In the genomic region with DNA sequence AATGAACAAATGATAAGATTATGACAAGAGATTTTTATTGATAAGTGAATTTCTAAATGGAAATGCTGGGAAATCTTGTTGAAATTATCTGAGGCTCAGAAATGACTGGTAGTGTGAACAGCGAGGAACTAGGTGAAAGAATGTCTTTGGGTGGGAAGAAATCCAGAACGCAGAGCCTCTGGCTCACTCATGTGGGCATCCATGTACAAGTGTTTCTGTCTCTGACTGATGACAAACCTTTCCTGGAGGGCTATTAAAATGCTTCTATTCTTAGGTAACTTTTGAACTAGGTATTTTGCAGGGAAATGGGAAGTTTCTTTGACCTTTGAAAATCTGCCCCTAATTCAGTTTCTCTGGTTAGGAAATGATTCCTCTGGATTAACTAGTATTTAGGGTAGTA, we compare ENCODE assay signal across 20 cellular contexts.
DNase-seq lines count a peak whose midpoint lies in the region; ATAC-seq, FAIRE-seq and TF ChIP-seq lines count a peak whose summit lies in the region.
"Had no signal": no experiment of that assay in that cellular context is flagged by ENCODE, and none has a peak within 500 bp of the region (broad histone marks: within the 10 kb centered on the region; RNA-seq: fewer than 3 reads in every experiment).

No MANE protein-coding gene starts in this region.

- no peak overlapping the region for H3K9ac ChIP-seq in mammary epithelial cell (ENCODE audit: insufficient read depth, low read length)
- H3K9ac ChIP-seq: BLaER1 had no signal

- H3K27me3 ChIP-seq in mammary epithelial cell (ENCODE audit: insufficient read depth, low read length) (no peaks in the 10 kb centered on the region), breast epithelium (no peaks in the 10 kb centered on the region), foreskin keratinocyte (no peaks in the 10 kb centered on the region)
- H3K27me3 ChIP-seq: BLaER1 had no signal

- H3K4me3 ChIP-seq in mammary epithelial cell (replicated peaks in 1 of 3; ENCODE audit: insufficient read depth in 1 of 3, low read depth in 2 of 3, low read length in 3 of 3) (no peak overlapping the region), breast epithelium (no peak overlapping the region)
- H3K4me3 ChIP-seq: BLaER1 had no signal

- 39% methylated on average over 2 of the region's 2 CpGs for WGBS in mammary epithelial cell (ENCODE audit: low coverage, missing lambda C conversion rate)

- in situ Hi-C loops in mammary epithelial cell (cut with MboI; ENCODE audit: low sequenced_read_pairs in 2 of 2): no loop called here

- H3K9me3 ChIP-seq in mammary epithelial cell (replicated peaks; ENCODE audit: insufficient read depth, low read length) (no peaks in the 10 kb centered on the region), breast epithelium (no peaks in the 10 kb centered on the region)
- H3K9me3 ChIP-seq: BLaER1 had no signal

- CTCF ChIA-PET in mammary epithelial cell (lab: Charles Lee; ENCODE audit: low non-redundant PET): no interaction called here

- peak overlapping the region; percentile 23 for H3K4me2 ChIP-seq in mammary epithelial cell (ENCODE audit: insufficient read depth, low read depth, low read length)
- H3K4me2 ChIP-seq: BLaER1 had no signal

- H3K79me2 ChIP-seq in mammary epithelial cell (ENCODE audit: insufficient read depth, low read length): no peaks in the 10 kb centered on the region

- peak overlapping the region; percentile 73 for H3K27ac ChIP-seq in mammary epithelial cell (ENCODE audit: insufficient read depth, low read depth, low read length)
- H3K27ac ChIP-seq in breast epithelium: no peak overlapping the region
- peak overlapping the region; percentile 51 for H3K27ac ChIP-seq in foreskin keratinocyte
- H3K27ac ChIP-seq: BLaER1 had no signal

- H3K36me3 ChIP-seq in mammary epithelial cell (ENCODE audit: insufficient read depth, low read length): no peaks in the 10 kb centered on the region
- no peaks in the 10 kb centered on the region for H3K36me3 ChIP-seq in breast epithelium
- H3K36me3 ChIP-seq: BLaER1 had no signal

- dilution Hi-C loops in mammary epithelial cell (cut with HindIII; ENCODE audit: low sequenced_read_pairs): no loop called here

- DNase-seq in mammary epithelial cell: no peak
- no peak for DNase-seq in breast epithelium (ENCODE audit: low spot score in 2 of 2)
- DNase-seq in RPMI7951 (ENCODE audit: low read depth): peak; percentile 72
- peak in 1 of 2 donors; percentile 22 for DNase-seq in foreskin keratinocyte
- DNase-seq in GM12891 (ENCODE audit: insufficient read length, low spot score): no peak
- no peak for DNase-seq in NCI-H2029 treated with DMSO at 0.1 percent for 48 hours (lab: John Stamatoyannopoulos, UW)
- DNase-seq in NCI-H2227 (lab: John Stamatoyannopoulos, UW; ENCODE audit: unreplicated experiment): no peak
- DNase-seq: 8988T; CD8-positive, alpha-beta memory T cell; DMS79; H7; NCI-H1092 treated with DMSO at 0.1 percent for 48 hours; NCI-H146; NCI-H2081; NCI-H2171 treated with DMSO at 0.1 percent for 48 hours; NCI-H510A; NCI-H748 treated with DMSO at 0.1 percent for 48 hours; NK-92 treated with Interleukin-12 subunit alpha and Interleukin-12 subunit beta, amount 100 ng/mL, for 24 hours had no signal

- BruUV-seq in mammary epithelial cell (replicated peaks; lab: Mats Ljungman, UMichigan): no TSS peak

- H4K20me1 ChIP-seq in mammary epithelial cell (ENCODE audit: insufficient read depth, low read length): no peaks in the 10 kb centered on the region
- H4K20me1 ChIP-seq: BLaER1 had no signal

- no peak for TF ChIP-seq POLR2A in breast epithelium (IDR thresholded peaks at IDR 0.05)
- TF ChIP-seq POLR2A in GM12891 (IDR thresholded peaks at IDR 0.05; ENCODE audit: low read depth, low read length): no peak

- no peak for TF ChIP-seq CTCF in mammary epithelial cell (conservative IDR thresholded peaks at IDR 0.05 in 1 of 2, IDR thresholded peaks at IDR 0.05 in 1 of 2; ENCODE audit: extremely low read depth in 1 of 2, insufficient read depth in 1 of 2, low read depth in 1 of 2, low read length in 2 of 2)
- TF ChIP-seq CTCF in breast epithelium (IDR thresholded peaks at IDR 0.05): no peak
- TF ChIP-seq CTCF in foreskin keratinocyte (conservative IDR thresholded peaks at IDR 0.05): peak; percentile 7

- H3K4me1 ChIP-seq in mammary epithelial cell (ENCODE audit: insufficient read depth, low read length): peaks cover 58% of the 10 kb centered on the region
- H3K4me1 ChIP-seq in breast epithelium: no peaks in the 10 kb centered on the region
- peaks cover 20% of the 10 kb centered on the region for H3K4me1 ChIP-seq in foreskin keratinocyte
- H3K4me1 ChIP-seq: BLaER1 had no signal

- intact Hi-C loops in mammary epithelial cell (cut with micrococcal nuclease) (loop anchor here (5.0 kb wide), 1 partner anchor 494 kb away; no protein-coding TSS in a partner anchor), breast epithelium (cut with DNase I; ENCODE audit: low total_unique reads) (no loop called here)

- H2AFZ ChIP-seq in mammary epithelial cell (ENCODE audit: low read depth, low read length): peak overlapping the region; percentile 50

- ATAC-seq in foreskin keratinocyte: no peak
- no peak for ATAC-seq in HG03025 (IDR thresholded peaks at IDR 0.05; ENCODE audit: low FRiP score, unreplicated experiment)

- FAIRE-seq in GM12891 (lab: Jason Lieb, UNC): no peak

TF ChIP-seq in GM12891, 5 proteins besides CTCF, POLR2A, EP300 and RAD21:
- TF ChIP-seq POLR2AphosphoS5 (IDR thresholded peaks at IDR 0.05; ENCODE audit: low read depth, low read length) (no peak), TAF1 (IDR thresholded peaks at IDR 0.05; ENCODE audit: low read depth, low read length) (no peak), POU2F2 (IDR thresholded peaks at IDR 0.05; ENCODE audit: low read depth, low read length) (no peak), PAX5 (IDR thresholded peaks at IDR 0.05; ENCODE audit: insufficient read depth, low read length, severe bottlenecking) (no peak), SPI1 (IDR thresholded peaks at IDR 0.05; ENCODE audit: low read depth, low read length) (no peak)

Comparison
In these comparisons a context has a peak if more than half of its experiments do, and no peak if none do; other contexts are left out.
1. H3K27ac ChIP-seq: peak in mammary epithelial cell (single experiment) and foreskin keratinocyte (single experiment); none in breast epithelium (0 of 2).